ENCODE assay signal across 1 cellular context in the genomic region with DNA sequence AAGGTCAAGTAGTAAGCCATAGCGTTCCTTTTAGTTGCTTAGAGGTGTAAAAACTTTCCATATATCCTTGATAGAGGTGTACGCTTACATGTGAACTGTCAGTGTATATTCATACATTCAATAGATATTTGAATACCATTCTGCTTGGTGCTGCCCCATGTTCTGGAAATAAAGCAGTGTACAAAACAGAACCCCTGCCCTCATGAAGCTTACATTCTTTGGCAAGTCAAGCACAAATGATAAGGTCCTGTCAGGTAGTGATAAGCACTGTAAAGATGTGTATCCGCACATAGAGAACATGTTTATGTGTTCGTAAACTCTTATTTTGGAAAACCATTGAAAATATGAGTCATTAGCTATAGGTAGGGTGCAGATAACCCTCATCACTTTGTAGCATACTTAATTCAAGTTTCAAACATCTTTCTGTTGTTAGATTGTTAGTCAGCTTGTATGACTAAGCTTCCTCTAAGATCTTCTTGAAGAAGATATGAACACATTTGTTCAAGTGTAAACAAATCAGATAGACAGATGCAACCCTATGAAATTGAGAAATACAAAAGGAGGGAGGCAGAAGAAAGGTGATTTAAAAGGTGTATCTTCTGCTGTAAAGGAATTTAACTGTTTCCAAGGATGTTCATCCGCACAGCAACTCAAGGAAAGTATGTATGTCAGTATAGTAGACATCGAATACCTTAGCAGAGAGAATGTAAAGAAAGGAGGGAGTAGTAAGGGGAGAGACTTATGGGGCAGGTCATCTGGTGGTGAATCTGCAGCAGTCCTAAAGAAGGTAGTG.
TF ChIP-seq lines count a peak whose summit lies in the region.

No MANE protein-coding gene starts in this region.

TF ChIP-seq in K562, 482 proteins besides CTCF, POLR2A, EP300 and RAD21 (continued from another document and continues in another):
- TF ChIP-seq PYGO2 (tag; IDR thresholded peaks at IDR 0.05) (no peak), NR4A1 (CRISPR knock-in tag; IDR thresholded peaks at IDR 0.05) (no peak), NR4A1 (tag; IDR thresholded peaks at IDR 0.05) (no peak), MYNN (IDR thresholded peaks at IDR 0.05) (peak; percentile 86), MYNN (CRISPR knock-in tag; IDR thresholded peaks at IDR 0.05) (no peak), ZNF707 (CRISPR knock-in tag; conservative IDR thresholded peaks at IDR 0.05) (no peak), SREBF1 (IDR thresholded peaks at IDR 0.05; ENCODE audit: borderline replicate concordance, low read depth, low read length) (no peak), FOXA3 (CRISPR knock-in tag; conservative IDR thresholded peaks at IDR 0.05 in 1 of 2, IDR thresholded peaks at IDR 0.05 in 1 of 2) (no peak), ETV5 (CRISPR knock-in tag; IDR thresholded peaks at IDR 0.05; ENCODE audit: low read depth) (no peak), RFX1 (IDR thresholded peaks at IDR 0.05) (no peak), JUN (IDR thresholded peaks at IDR 0.05; ENCODE audit: borderline replicate concordance, low read depth, low read length) (no peak), JUN (CRISPR knock-in tag; IDR thresholded peaks at IDR 0.05; ENCODE audit: borderline replicate concordance) (no peak), ARID1B (IDR thresholded peaks at IDR 0.05) (peak; percentile 35), ZNF197 (CRISPR knock-in tag; IDR thresholded peaks at IDR 0.05; ENCODE audit: low read depth) (no peak), ZNF316 (IDR thresholded peaks at IDR 0.05) (peak; percentile 94), ZFP91 (CRISPR knock-in tag; IDR thresholded peaks at IDR 0.05) (no peak), ZNF3 (CRISPR knock-in tag; IDR thresholded peaks at IDR 0.05) (no peak), CSDE1 (IDR thresholded peaks at IDR 0.05) (no peak), XRCC3 (IDR thresholded peaks at IDR 0.05) (peak; percentile 43; the same call in 1 of the 2 replicates), MIER1 (IDR thresholded peaks at IDR 0.05; ENCODE audit: low read depth) (no peak), CBFA2T2 (conservative IDR thresholded peaks at IDR 0.05) (peak; percentile 74), SOX6 (IDR thresholded peaks at IDR 0.05) (0 out of 2 replicates have a peak, but pooled peaks have one; percentile 12), ZNF589 (CRISPR knock-in tag; IDR thresholded peaks at IDR 0.05; ENCODE audit: low read depth) (no peak), ZNF41 (CRISPR knock-in tag; conservative IDR thresholded peaks at IDR 0.05) (no peak), HMBOX1 (IDR thresholded peaks at IDR 0.05) (no peak), NFE2L1 (tag; IDR thresholded peaks at IDR 0.05; ENCODE audit: borderline replicate concordance, low read depth) (no peak), TRIM24 (IDR thresholded peaks at IDR 0.05) (peak; percentile 92 to 95), NFIC (IDR thresholded peaks at IDR 0.05) (peak; percentile 19; the same call in 1 of the 2 replicates), CEBPG (CRISPR knock-in tag; IDR thresholded peaks at IDR 0.05) (no peak), CEBPG (tag; conservative IDR thresholded peaks at IDR 0.05 in 1 of 2, IDR thresholded peaks at IDR 0.05 in 1 of 2) (peak in 1 of 2 experiments; percentile 64; a peak in 2 of 4 replicates), CGGBP1 (CRISPR knock-in tag; IDR thresholded peaks at IDR 0.05) (no peak), RBBP5 (IDR thresholded peaks at IDR 0.05; ENCODE audit: borderline replicate concordance, insufficient read depth, low read length, poor library complexity, severe bottlenecking) (no peak), MCM2 (IDR thresholded peaks at IDR 0.05; ENCODE audit: low read depth) (no peak), BRF2 (IDR thresholded peaks at IDR 0.05; ENCODE audit: borderline replicate concordance, insufficient read depth, insufficient read length) (no peak), PHF20 (IDR thresholded peaks at IDR 0.05; ENCODE audit: partially characterized antibody) (no peak), HMGN3 (IDR thresholded peaks at IDR 0.05; ENCODE audit: borderline replicate concordance, extremely low read depth, insufficient read length, low read depth, low read length) (no peak), GABPB2 (CRISPR knock-in tag; conservative IDR thresholded peaks at IDR 0.05) (no peak), ATF7 (IDR thresholded peaks at IDR 0.05) (no peak), MLX (CRISPR knock-in tag; conservative IDR thresholded peaks at IDR 0.05) (no peak), LEF1 (IDR thresholded peaks at IDR 0.05) (no peak), CBFA2T3 (IDR thresholded peaks at IDR 0.05) (peak; percentile 78), TAL1 (IDR thresholded peaks at IDR 0.05) (peak; percentile 43), TRIM28 (IDR thresholded peaks at IDR 0.05) (peak; percentile 91), ZZZ3 (IDR thresholded peaks at IDR 0.05) (no peak), MED1 (CRISPR knock-in tag; IDR thresholded peaks at IDR 0.05; ENCODE audit: borderline replicate concordance) (no peak), KDM2B (CRISPR knock-in tag; IDR thresholded peaks at IDR 0.05) (no peak), ZNF24 (IDR thresholded peaks at IDR 0.05) (no peak), TCF7 (IDR thresholded peaks at IDR 0.05; ENCODE audit: borderline replicate concordance) (no peak), BRD4 (IDR thresholded peaks at IDR 0.05) (no peak), CHD1 (IDR thresholded peaks at IDR 0.05; ENCODE audit: low read length) (no peak), ZNF134 (CRISPR knock-in tag; conservative IDR thresholded peaks at IDR 0.05) (no peak)
- TF ChIP-seq, protein P1, sequence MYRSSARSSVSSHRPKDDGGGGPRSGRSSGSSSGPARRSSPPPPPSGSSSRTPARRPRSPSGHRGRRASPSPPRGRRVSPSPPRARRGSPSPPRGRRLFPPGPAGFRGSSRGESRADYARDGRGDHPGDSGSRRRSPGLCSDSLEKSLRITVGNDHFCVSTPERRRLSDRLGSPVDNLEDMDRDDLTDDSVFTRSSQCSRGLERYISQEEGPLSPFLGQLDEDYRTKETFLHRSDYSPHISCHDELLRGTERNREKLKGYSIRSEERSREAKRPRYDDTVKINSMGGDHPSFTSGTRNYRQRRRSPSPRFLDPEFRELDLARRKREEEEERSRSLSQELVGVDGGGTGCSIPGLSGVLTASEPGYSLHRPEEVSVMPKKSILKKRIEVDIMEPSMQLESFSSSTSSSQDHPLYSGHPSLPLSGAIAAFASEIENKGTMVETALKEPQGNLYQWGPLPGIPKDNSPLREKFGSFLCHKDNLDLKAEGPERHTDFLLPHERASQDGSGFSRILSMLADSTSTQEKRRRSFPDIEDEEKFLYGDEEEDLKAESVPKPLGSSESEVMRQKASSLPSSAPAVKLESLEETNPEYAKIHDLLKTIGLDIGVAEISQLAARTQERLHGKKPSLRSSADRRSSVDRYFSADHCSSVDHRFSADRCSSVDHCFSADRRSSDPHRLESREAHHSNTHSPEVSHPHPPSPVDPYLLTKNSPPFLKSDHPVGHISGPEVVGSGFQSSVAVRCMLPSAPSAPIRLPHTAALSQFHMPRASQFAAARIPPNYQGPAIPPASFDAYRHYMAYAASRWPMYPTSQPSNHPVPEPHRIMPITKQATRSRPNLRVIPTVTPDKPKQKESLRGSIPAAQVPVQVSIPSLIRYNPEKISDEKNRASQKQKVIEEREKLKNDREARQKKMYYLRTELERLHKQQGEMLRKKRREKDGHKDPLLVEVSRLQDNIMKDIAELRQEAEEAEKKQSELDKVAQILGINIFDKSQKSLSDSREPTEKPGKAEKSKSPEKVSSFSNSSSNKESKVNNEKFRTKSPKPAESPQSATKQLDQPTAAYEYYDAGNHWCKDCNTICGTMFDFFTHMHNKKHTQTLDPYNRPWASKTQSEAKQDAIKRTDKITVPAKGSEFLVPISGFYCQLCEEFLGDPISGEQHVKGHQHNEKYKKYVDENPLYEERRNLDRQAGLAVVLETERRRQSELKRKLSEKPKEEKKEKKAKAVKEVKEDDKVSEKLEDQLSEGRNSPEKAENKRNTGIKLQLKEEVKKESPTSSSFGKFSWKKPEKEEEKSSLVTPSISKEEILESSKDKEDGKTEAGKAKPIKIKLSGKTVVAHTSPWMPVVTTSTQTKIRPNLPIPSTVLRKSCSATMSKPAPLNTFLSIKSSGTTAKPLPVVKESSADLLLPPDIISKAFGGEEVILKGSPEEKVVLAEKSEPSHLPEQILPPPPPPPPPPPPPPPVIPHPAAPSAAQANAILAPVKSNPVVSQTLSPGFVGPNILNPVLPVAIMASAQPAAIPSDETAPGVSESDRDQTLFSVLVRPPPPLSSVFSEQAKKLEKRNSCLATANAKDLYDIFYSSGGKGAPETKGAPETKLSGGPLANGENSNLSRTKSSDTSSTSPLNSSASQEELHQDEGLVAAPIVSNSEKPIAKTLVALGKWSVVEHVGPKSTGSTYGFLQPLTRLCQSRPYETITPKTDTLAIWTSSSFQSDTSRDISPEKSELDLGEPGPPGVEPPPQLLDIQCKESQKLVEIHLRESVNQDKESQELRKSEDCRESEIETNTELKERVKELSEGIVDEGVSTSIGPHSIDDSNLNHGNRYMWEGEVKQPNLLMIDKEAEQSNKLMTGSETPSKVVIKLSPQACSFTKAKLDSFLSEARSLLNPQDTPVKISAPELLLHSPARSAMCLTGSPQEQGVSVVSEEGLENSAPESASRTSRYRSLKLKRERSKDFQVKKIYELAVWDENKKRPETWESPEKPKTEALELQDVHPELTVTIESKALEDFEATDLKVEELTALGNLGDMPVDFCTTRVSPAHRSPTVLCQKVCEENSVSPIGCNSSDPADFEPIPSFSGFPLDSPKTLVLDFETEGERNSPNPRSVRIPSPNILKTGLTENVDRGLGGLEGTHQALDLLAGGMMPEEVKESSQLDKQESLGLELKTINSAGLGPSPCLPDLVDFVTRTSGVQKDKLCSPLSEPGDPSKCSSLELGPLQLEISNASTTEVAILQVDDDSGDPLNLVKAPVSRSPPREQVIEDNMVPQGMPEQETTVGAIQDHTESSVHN (IDR thresholded peaks at IDR 0.05; ENCODE audit: borderline replicate concordance in 1 of 2, low read depth in 1 of 2) = no peak
- TF ChIP-seq, protein P2, sequence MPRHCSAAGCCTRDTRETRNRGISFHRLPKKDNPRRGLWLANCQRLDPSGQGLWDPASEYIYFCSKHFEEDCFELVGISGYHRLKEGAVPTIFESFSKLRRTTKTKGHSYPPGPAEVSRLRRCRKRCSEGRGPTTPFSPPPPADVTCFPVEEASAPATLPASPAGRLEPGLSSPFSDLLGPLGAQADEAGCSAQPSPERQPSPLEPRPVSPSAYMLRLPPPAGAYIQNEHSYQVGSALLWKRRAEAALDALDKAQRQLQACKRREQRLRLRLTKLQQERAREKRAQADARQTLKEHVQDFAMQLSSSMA (CRISPR knock-in tag; IDR thresholded peaks at IDR 0.05) = no peak
- TF ChIP-seq, protein P3, sequence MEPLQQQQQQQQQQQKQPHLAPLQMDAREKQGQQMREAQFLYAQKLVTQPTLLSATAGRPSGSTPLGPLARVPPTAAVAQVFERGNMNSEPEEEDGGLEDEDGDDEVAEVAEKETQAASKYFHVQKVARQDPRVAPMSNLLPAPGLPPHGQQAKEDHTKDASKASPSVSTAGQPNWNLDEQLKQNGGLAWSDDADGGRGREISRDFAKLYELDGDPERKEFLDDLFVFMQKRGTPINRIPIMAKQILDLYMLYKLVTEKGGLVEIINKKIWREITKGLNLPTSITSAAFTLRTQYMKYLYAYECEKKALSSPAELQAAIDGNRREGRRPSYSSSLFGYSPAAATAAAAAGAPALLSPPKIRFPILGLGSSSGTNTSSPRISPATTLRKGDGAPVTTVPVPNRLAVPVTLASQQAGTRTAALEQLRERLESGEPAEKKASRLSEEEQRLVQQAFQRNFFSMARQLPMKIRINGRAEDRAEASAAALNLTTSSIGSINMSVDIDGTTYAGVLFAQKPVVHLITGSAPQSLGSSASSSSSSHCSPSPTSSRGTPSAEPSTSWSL (CRISPR knock-in tag; IDR thresholded peaks at IDR 0.05; ENCODE audit: borderline replicate concordance) = no peak
- TF ChIP-seq, protein P4, sequence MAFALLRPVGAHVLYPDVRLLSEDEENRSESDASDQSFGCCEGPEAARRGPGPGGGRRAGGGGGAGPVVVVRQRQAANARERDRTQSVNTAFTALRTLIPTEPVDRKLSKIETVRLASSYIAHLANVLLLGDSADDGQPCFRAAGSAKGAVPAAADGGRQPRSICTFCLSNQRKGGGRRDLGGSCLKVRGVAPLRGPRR (CRISPR knock-in tag; IDR thresholded peaks at IDR 0.05) = no peak
